ENCODE assay signal across 18 cellular contexts in the genomic region with DNA sequence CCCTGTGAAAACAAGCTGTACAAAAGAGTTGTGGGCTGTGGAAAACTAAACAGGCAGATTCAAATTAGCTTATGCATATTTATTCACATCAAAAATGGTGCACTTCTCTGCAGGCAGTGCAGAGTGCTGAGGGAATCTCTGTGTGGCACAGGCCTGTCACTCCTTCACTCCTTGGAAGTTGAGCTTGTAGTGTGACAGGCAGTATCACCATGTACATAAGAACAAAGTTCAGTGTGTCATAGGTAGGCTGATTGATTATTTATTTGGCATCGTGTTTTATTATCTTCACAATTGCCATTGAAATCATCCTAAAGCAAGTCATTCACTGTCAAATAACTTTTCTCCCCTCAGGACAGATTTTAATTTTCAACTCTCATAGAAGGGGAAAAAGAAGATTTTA.
DNase-seq lines count a peak whose midpoint lies in the region; ATAC-seq, FAIRE-seq and TF ChIP-seq lines count a peak whose summit lies in the region.
"Had no signal": no experiment of that assay in that cellular context is flagged by ENCODE, and none has a peak within 500 bp of the region (broad histone marks: within the 10 kb centered on the region; RNA-seq: fewer than 3 reads in every experiment).

No MANE protein-coding gene starts in this region.

- H3F3A ChIP-seq in neural progenitor cell (ENCODE audit: low read depth), result no peaks in the 10 kb centered on the region

- H3K27ac Mint-ChIP-seq in neural progenitor cell (no peak overlapping the region), nephron progenitor cell (no peak overlapping the region)
- H3K27ac Mint-ChIP-seq: CD4-positive, CD25-positive, alpha-beta regulatory T cell had no signal

- H3K4me3 ChIP-seq in BLaER1, result no peak overlapping the region
- no peak overlapping the region for H3K4me3 ChIP-seq in neural progenitor cell
- no peak overlapping the region for H3K4me3 ChIP-seq in small intestine (ENCODE audit: low read depth in 1 of 2, low read length in 2 of 2)
- H3K4me3 ChIP-seq: GM23248, HAP-1 had no signal

- H3K27ac ChIP-seq in BLaER1 (no peak overlapping the region), neural progenitor cell (no peak overlapping the region), small intestine (ENCODE audit: low read depth in 1 of 2, low read length in 1 of 2) (no peak overlapping the region)
- H3K27ac ChIP-seq: GM23248, HL-60 had no signal

- H3K4me1 ChIP-seq in BLaER1 (peaks cover 54% of the 10 kb centered on the region), neural progenitor cell (no peaks in the 10 kb centered on the region), small intestine (ENCODE audit: control insufficient read depth in 2 of 2, insufficient read depth in 1 of 2, low read depth in 1 of 2, low read length in 1 of 2) (no peaks in the 10 kb centered on the region)
- H3K4me1 ChIP-seq: HAP-1 had no signal

- DNase-seq in left lobe of liver (ENCODE audit: low spot score), result no peak
- DNase-seq in neural progenitor cell (ENCODE audit: low spot score), result no peak
- peak; percentile 28 for DNase-seq in small intestine
- no peak for DNase-seq in nephron progenitor cell
- DNase-seq: 8988T; Caco-2; CD4-positive, CD25-positive, alpha-beta regulatory T cell; GM23248; IMR-90 had no signal

- H3K4me2 ChIP-seq in BLaER1 (peak overlapping the region; percentile 44), neural progenitor cell (no peak overlapping the region)

- no peaks in the 10 kb centered on the region for H3K79me2 ChIP-seq in neural progenitor cell (ENCODE audit: low read depth)

- no peak for FAIRE-seq in small intestine (lab: Jason Lieb, UNC)
- FAIRE-seq: D721Med, G401.6, GM12891, GM19239 had no signal

- H2AFZ ChIP-seq in neural progenitor cell (replicated peaks), result peak overlapping the region; percentile 42
- H2AFZ ChIP-seq: GM23248 had no signal

- WGBS in small intestine, 3 donors, result 16 to 66% (median 28%) methylated on average over 1 of the region's 1 CpG

- ATAC-seq in left lobe of liver (peak; percentile 95), HG03432 (IDR thresholded peaks at IDR 0.05; ENCODE audit: unreplicated experiment) (no peak), HG02852 (IDR thresholded peaks at IDR 0.05; ENCODE audit: unreplicated experiment) (no peak)

- H3K4me3 Mint-ChIP-seq in neural progenitor cell, result no peak overlapping the region
- no peak overlapping the region for H3K4me3 Mint-ChIP-seq in nephron progenitor cell
- H3K4me3 Mint-ChIP-seq: CD4-positive, CD25-positive, alpha-beta regulatory T cell had no signal

- H4K20me1 ChIP-seq in BLaER1, result no peaks in the 10 kb centered on the region
- H4K20me1 ChIP-seq in neural progenitor cell (ENCODE audit: low read depth), result no peaks in the 10 kb centered on the region

- TF ChIP-seq CTCF in neural progenitor cell (IDR thresholded peaks at IDR 0.05) (no peak), nephron progenitor cell (IDR thresholded peaks at IDR 0.05) (no peak)

- no peak overlapping the region for H3K9ac ChIP-seq in BLaER1
- no peak overlapping the region for H3K9ac ChIP-seq in neural progenitor cell
- H3K9ac ChIP-seq: GM23248 had no signal

- H3K27me3 Mint-ChIP-seq in neural progenitor cell (ENCODE audit: insufficient read depth, low read depth) (no peaks in the 10 kb centered on the region), nephron progenitor cell (ENCODE audit: low read depth, poor library complexity) (no peaks in the 10 kb centered on the region)
- H3K27me3 Mint-ChIP-seq: CD4-positive, CD25-positive, alpha-beta regulatory T cell had no signal

- no peaks in the 10 kb centered on the region for H3K9me3 ChIP-seq in BLaER1
- H3K9me3 ChIP-seq in neural progenitor cell (ENCODE audit: low read depth), result no peaks in the 10 kb centered on the region
- no peaks in the 10 kb centered on the region for H3K9me3 ChIP-seq in small intestine (ENCODE audit: control insufficient read depth, low read depth)
- H3K9me3 ChIP-seq: Caco-2, HAP-1 had no signal

- no peaks in the 10 kb centered on the region for H3K4me1 Mint-ChIP-seq in neural progenitor cell
- no peaks in the 10 kb centered on the region for H3K4me1 Mint-ChIP-seq in nephron progenitor cell
- H3K4me1 Mint-ChIP-seq: CD4-positive, CD25-positive, alpha-beta regulatory T cell had no signal

- H3K36me3 Mint-ChIP-seq in neural progenitor cell (no peaks in the 10 kb centered on the region), nephron progenitor cell (ENCODE audit: low read depth) (no peaks in the 10 kb centered on the region)
- H3K36me3 Mint-ChIP-seq: CD4-positive, CD25-positive, alpha-beta regulatory T cell had no signal

- no peaks in the 10 kb centered on the region for H3K36me3 ChIP-seq in BLaER1
- H3K36me3 ChIP-seq in neural progenitor cell, result no peaks in the 10 kb centered on the region
- no peaks in the 10 kb centered on the region for H3K36me3 ChIP-seq in small intestine (ENCODE audit: control insufficient read depth in 2 of 2, insufficient read depth in 2 of 2, low read length in 2 of 2)
- H3K36me3 ChIP-seq: HAP-1 had no signal

- H3K9me3 Mint-ChIP-seq in neural progenitor cell, result no peaks in the 10 kb centered on the region
- no peaks in the 10 kb centered on the region for H3K9me3 Mint-ChIP-seq in nephron progenitor cell

- H3K27me3 ChIP-seq in BLaER1, result no peaks in the 10 kb centered on the region
- no peaks in the 10 kb centered on the region for H3K27me3 ChIP-seq in neural progenitor cell
- H3K27me3 ChIP-seq in small intestine (ENCODE audit: control insufficient read depth in 2 of 2, insufficient read depth in 2 of 2, low read length in 2 of 2), result no peaks in the 10 kb centered on the region
